9 cellular contexts compared by ENCODE assay signal in genomic region chr1:244050835-244051444, GRCh38. TPM values are rescaled to one million over a fixed set of nuclear protein-coding genes. Genes with fewer than 3 reads are reported as not detected.
DNase-seq lines count a peak whose midpoint lies in the region; ATAC-seq and TF ChIP-seq lines count a peak whose summit lies in the region.
"Had no signal": no experiment of that assay in that cellular context is flagged by ENCODE, and none has a peak within 500 bp of the region (broad histone marks: within the 10 kb centered on the region; RNA-seq: fewer than 3 reads in every experiment).

ZBTB18 (plus strand) TSS chr1:244051283; CDS start chr1:244051432, 149 bp downstream.

- H3K27me3 ChIP-seq in right cardiac atrium (ENCODE audit: control insufficient read depth, insufficient read depth) = no peaks in the 10 kb centered on the region

- peak; percentile 34 for DNase-seq in SIG-M5 treated with dmso at 0.1 percent for 504 hours (lab: John Stamatoyannopoulos, UW; ENCODE audit: unreplicated experiment)
- no peak for DNase-seq in SIG-M5 (lab: John Stamatoyannopoulos, UW)
- DNase-seq in NCI-H2227 (lab: John Stamatoyannopoulos, UW; ENCODE audit: unreplicated experiment) = peak; percentile 62
- DNase-seq in right cardiac atrium = peak in 1 of 3 donors; percentile 50
- no peak for DNase-seq in pulmonary artery endothelial cell (ENCODE audit: low read depth, low spot score)
- DNase-seq in GM13977 (ENCODE audit: low spot score) = no peak
- no peak for DNase-seq in activated CD4-positive, alpha-beta T cell treated with anti-CD3 and anti-CD28 coated beads, Interleukin-2, amount 50 U/mL, for 1 hour

- H3K4me3 ChIP-seq in right cardiac atrium (ENCODE audit: low read length) = peak within 1 kb of the TSS; percentile 100

- no peak for ATAC-seq in right cardiac atrium

- WGBS in right cardiac atrium = 19% methylated on average over 4 of the region's 4 CpGs

- in situ Hi-C loops in GM13977 (cut with MboI; ENCODE audit: low pct_unique_long_range_greater_than_20kb, low sequenced_read_pairs, unreplicated experiment) = no loop called here

- intact Hi-C loops in right cardiac atrium (cut with DNase I) = no loop called here

- H3K27ac ChIP-seq in angular gyrus (ENCODE audit: low read depth, low read length) (peak within 1 kb of the TSS; percentile 72), right cardiac atrium (ENCODE audit: low read length) (no peak within 1 kb of the TSS)
- H3K27ac ChIP-seq: C4-2B had no signal

- H3K4me1 ChIP-seq in right cardiac atrium (ENCODE audit: control insufficient read depth, insufficient read depth, low read length) = peaks cover 2% of the 10 kb centered on the region

- TF ChIP-seq CTCF in GM13977 (IDR thresholded peaks at IDR 0.05; ENCODE audit: extremely low read depth, insufficient read depth, missing control alignments) = no peak

- no peaks in the 10 kb centered on the region for H3K9me3 ChIP-seq in right cardiac atrium (ENCODE audit: control insufficient read depth, low read length)

RNA-seq across cellular contexts. Expression of gene ZBTB18, which starts in this region (rescaled TPM):
- total RNA-seq in right cardiac atrium = 10 to 100 TPM; 19.8 to 32.0 (median 27.4) TPM
- polyA plus RNA-seq in right cardiac atrium = 18.4 TPM
- total RNA-seq in pulmonary artery endothelial cell = 34.8 and 36.4 TPM in 2 replicates

Comparison
In these comparisons a context has a peak if more than half of its experiments do, and no peak if none do; other contexts are left out.
1. DNase-seq: peak in SIG-M5 treated with dmso at 0.1 percent for 504 hours (single experiment) and NCI-H2227 (single experiment); none in SIG-M5 (single experiment), pulmonary artery endothelial cell (single experiment), GM13977 (single experiment) and activated CD4-positive, alpha-beta T cell treated with anti-CD3 and anti-CD28 coated beads, Interleukin-2, amount 50 U/mL, for 1 hour (single experiment).